Comparison of ENCODE assay signal across 20 cellular contexts in genomic region chr13:49020328-49020727, GRCh38.
"Had no signal": no experiment of that assay in that cellular context is flagged by ENCODE, and none has a peak within 500 bp of the region (broad histone marks: within the 10 kb centered on the region; RNA-seq: fewer than 3 reads in every experiment).

No MANE protein-coding gene starts in this region.

- DNase-seq: colonic mucosa; dermis blood vessel endothelial cell; effector CD4-positive, alpha-beta T cell; foreskin melanocyte; head of caudate nucleus; kidney glomerular epithelial cell; mammary epithelial cell; naive thymus-derived CD4-positive, alpha-beta T cell; nephron progenitor cell; psoas muscle; retina; right lobe of liver; stimulated activated CD4-positive, alpha-beta T cell treated with anti-CD3 and anti-CD28 coated beads, Interleukin-15, amount 100 ng/mL, for 24 hours; stimulated activated CD4-positive, alpha-beta T cell treated with anti-CD3 and anti-CD28 coated beads, Interleukin-1b, Interleukin-23, amount 100 ng/mL, for 48 hours; stimulated activated CD4-positive, alpha-beta T cell treated with anti-CD3 and anti-CD28 coated beads, Interleukin-4, amount 100 ng/mL, for 24 hours; stimulated activated naive B cell treated with anti-CD40 and anti-IgM and Interleukin-4, amounts not matched to agents 10 μg/mL and 1 μg/mL and 100 μg/mL, for 72 hours; tibial artery; upper lobe of right lung had no signal

- H3K27me3 Mint-ChIP-seq: naive thymus-derived CD4-positive, alpha-beta T cell; stimulated activated naive B cell treated with anti-CD40 and anti-IgM and Interleukin-4, amounts not matched to agents 10 μg/mL and 1 μg/mL and 100 μg/mL, for 72 hours had no signal

- H3K4me1 Mint-ChIP-seq: nephron progenitor cell had no signal

- H3K4me3 Mint-ChIP-seq: naive thymus-derived CD4-positive, alpha-beta T cell; nephron progenitor cell; stimulated activated naive B cell treated with anti-CD40 and anti-IgM and Interleukin-4, amounts not matched to agents 10 μg/mL and 1 μg/mL and 100 μg/mL, for 72 hours had no signal

- H3K27ac Mint-ChIP-seq: naive thymus-derived CD4-positive, alpha-beta T cell; nephron progenitor cell; stimulated activated naive B cell treated with anti-CD40 and anti-IgM and Interleukin-4, amounts not matched to agents 10 μg/mL and 1 μg/mL and 100 μg/mL, for 72 hours had no signal

- H3K27me3 ChIP-seq: colonic mucosa, hepatocyte, right lobe of liver, suprapubic skin, tibial artery, upper lobe of right lung had no signal

- H3K36me3 ChIP-seq: colonic mucosa, right lobe of liver, suprapubic skin, tibial artery, upper lobe of right lung had no signal

- H3K4me3 ChIP-seq: colonic mucosa, hepatocyte, psoas muscle, right lobe of liver, suprapubic skin, tibial artery, upper lobe of right lung had no signal

- H3K27ac ChIP-seq: colonic mucosa, hepatocyte, psoas muscle, right lobe of liver, suprapubic skin, tibial artery, upper lobe of right lung had no signal

- ATAC-seq: naive thymus-derived CD4-positive, alpha-beta T cell; psoas muscle; right lobe of liver; stimulated activated naive B cell treated with anti-CD40 and anti-IgM and Interleukin-4, amounts not matched to agents 10 μg/mL and 1 μg/mL and 100 μg/mL, for 72 hours; upper lobe of right lung had no signal

- H3K4me1 ChIP-seq: colonic mucosa, psoas muscle, right lobe of liver, upper lobe of right lung had no signal

- H3K9me3 ChIP-seq: colonic mucosa, psoas muscle, right lobe of liver, suprapubic skin, tibial artery, upper lobe of right lung had no signal
